Comparison of ENCODE assay signal across 9 cellular contexts in genomic region chr10:11875499-11876281, GRCh38. TPM values are rescaled to one million over a fixed set of nuclear protein-coding genes. Genes with fewer than 3 reads are reported as not detected.
DNase-seq lines count a peak whose midpoint lies in the region; ATAC-seq and TF ChIP-seq lines count a peak whose summit lies in the region.
"Had no signal": no experiment of that assay in that cellular context is flagged by ENCODE, and none has a peak within 500 bp of the region (broad histone marks: within the 10 kb centered on the region; RNA-seq: fewer than 3 reads in every experiment).

No MANE protein-coding gene starts in this region.

- WGBS in trophoblast cell (ENCODE audit: extremely low coverage, insufficient coverage, insufficient read length) = no CpG with 5 or more reads among the region's 17 CpGs

- peak overlapping the region; percentile 25 for H3K4me3 ChIP-seq in trophoblast cell (ENCODE audit: low read depth, low read length)

- TSS peak; percentile 42 for BruUV-seq in Calu3 (replicated peaks; lab: Mats Ljungman, UMichigan)

- H3K79me1 ChIP-seq in trophoblast cell (ENCODE audit: low read length) = peaks cover 42% of the 10 kb centered on the region

- peak overlapping the region; percentile 94 for H4K91ac ChIP-seq in trophoblast cell (ENCODE audit: low read depth, low read length)

- H3K27me3 ChIP-seq in trophoblast cell (ENCODE audit: insufficient read depth, low read length) = no peaks in the 10 kb centered on the region

- H3K4me3 Mint-ChIP-seq in Calu3 (ENCODE audit: low read depth, unreplicated experiment) = peak overlapping the region; percentile 66
- no peak overlapping the region for H3K4me3 Mint-ChIP-seq in activated CD8-positive, alpha-beta T cell treated with anti-CD3 and anti-CD28 coated beads for 36 hours

- H3K9ac ChIP-seq in trophoblast cell (ENCODE audit: low read length) = no peak overlapping the region

- H3K36me3 ChIP-seq in trophoblast cell (ENCODE audit: control insufficient read depth in 1 of 2, insufficient read depth in 2 of 2, low read length in 2 of 2) = no peaks in the 10 kb centered on the region

- peaks cover 27 to 42% of the 10 kb centered on the region in 2 experiments for H3K4me1 ChIP-seq in trophoblast cell (ENCODE audit: control insufficient read depth in 1 of 2, insufficient read depth in 2 of 2, low read length in 2 of 2)

- peak overlapping the region; percentile 83 for H4K8ac ChIP-seq in trophoblast cell (ENCODE audit: low read depth, low read length)

- peak overlapping the region; percentile 58 for H4K12ac ChIP-seq in trophoblast cell (ENCODE audit: low read depth, low read length)

- peak overlapping the region; percentile 90 for H3K27ac Mint-ChIP-seq in Calu3 (ENCODE audit: unreplicated experiment)
- H3K27ac Mint-ChIP-seq in activated CD8-positive, alpha-beta T cell treated with anti-CD3 and anti-CD28 coated beads for 36 hours = no peak overlapping the region
- H3K27ac Mint-ChIP-seq: naive B cell had no signal

- peak overlapping the region; percentile 92 for H2BK5ac ChIP-seq in trophoblast cell (ENCODE audit: low read depth, low read length, poor library complexity)

- H3K23ac ChIP-seq in trophoblast cell (ENCODE audit: low read length) = no peak overlapping the region

- peak overlapping the region; percentile 42 for H3K4ac ChIP-seq in trophoblast cell (ENCODE audit: low read depth, low read length)

- POLR2A ChIA-PET in activated CD8-positive, alpha-beta T cell treated with anti-CD3 and anti-CD28 coated beads for 36 hours (lab: Charles Lee) = interaction anchor here (1.5 kb wide), 1 partner anchor 13 kb away, joined by 3 read pairs; no protein-coding TSS in a partner anchor

- peak overlapping the region; percentile 38 for H2AFZ ChIP-seq in trophoblast cell (ENCODE audit: insufficient read depth, low read length, poor library complexity)

- H3K4me1 Mint-ChIP-seq in Calu3 (ENCODE audit: low read depth, unreplicated experiment) = peaks cover 40% of the 10 kb centered on the region
- peaks cover 24% of the 10 kb centered on the region for H3K4me1 Mint-ChIP-seq in activated CD8-positive, alpha-beta T cell treated with anti-CD3 and anti-CD28 coated beads for 36 hours (ENCODE audit: low read depth)

- DNase-seq in Calu3 (peak; percentile 94), SW 1271 (lab: John Stamatoyannopoulos, UW) (peak; percentile 66 to 71), foreskin melanocyte (peak; percentile 89), trophoblast cell (peak; percentile 95 to 98)
- DNase-seq in activated CD8-positive, alpha-beta T cell treated with anti-CD3 and anti-CD28 coated beads for 36 hours = no peak
- DNase-seq in activated effector memory CD4-positive, alpha-beta T cell treated with Interleukin-2 at 50 U/mL for 16 hours = no peak
- DNase-seq: naive B cell had no signal

- peak overlapping the region; percentile 96 for H3K14ac ChIP-seq in trophoblast cell (ENCODE audit: low read length)

- H3K9me3 ChIP-seq in trophoblast cell (ENCODE audit: insufficient read depth, low read depth, low read length) = no peaks in the 10 kb centered on the region

- H3K27ac ChIP-seq in trophoblast cell (ENCODE audit: low read depth, low read length) = peak overlapping the region; percentile 92

- peaks cover 4% of the 10 kb centered on the region for H3K79me2 ChIP-seq in trophoblast cell (ENCODE audit: control insufficient read depth, insufficient read depth, low read length, poor library complexity)

- CTCF ChIA-PET in Calu3 (lab: Charles Lee) = interaction anchor here (0.6 to 1.0 kb wide), 6 partner anchors 10 to 368 kb away, joined by 3 to 7 read pairs (median 3); no protein-coding TSS in a partner anchor
- CTCF ChIA-PET in activated CD8-positive, alpha-beta T cell treated with anti-CD3 and anti-CD28 coated beads for 36 hours (lab: Charles Lee) = no interaction called here

- peak overlapping the region; percentile 97 for H2AK5ac ChIP-seq in trophoblast cell (ENCODE audit: low read length)

- peak overlapping the region; percentile 81 for H2BK120ac ChIP-seq in trophoblast cell (ENCODE audit: insufficient read depth, low read length, poor library complexity)

- H3K27me3 Mint-ChIP-seq in Calu3 (ENCODE audit: unreplicated experiment) = no peaks in the 10 kb centered on the region
- peaks cover 3% of the 10 kb centered on the region for H3K27me3 Mint-ChIP-seq in activated CD8-positive, alpha-beta T cell treated with anti-CD3 and anti-CD28 coated beads for 36 hours

- intact Hi-C loops in Calu3 (cut with micrococcal nuclease; ENCODE audit: unreplicated experiment) = loop anchor here (2.0 kb wide), 1 partner anchor 45 kb away; no protein-coding TSS in a partner anchor
- intact Hi-C loops in activated CD8-positive, alpha-beta T cell treated with anti-CD3 and anti-CD28 coated beads for 36 hours (cut with micrococcal nuclease) = no loop called here

- TF ChIP-seq CTCF in Calu3 (IDR thresholded peaks at IDR 0.05; ENCODE audit: unreplicated experiment) = no peak
- no peak for TF ChIP-seq CTCF in activated CD8-positive, alpha-beta T cell treated with anti-CD3 and anti-CD28 coated beads for 36 hours (IDR thresholded peaks at IDR 0.05)

- H3K9me3 Mint-ChIP-seq in Calu3 (ENCODE audit: low read depth, unreplicated experiment) = no peaks in the 10 kb centered on the region
- no peaks in the 10 kb centered on the region for H3K9me3 Mint-ChIP-seq in activated CD8-positive, alpha-beta T cell treated with anti-CD3 and anti-CD28 coated beads for 36 hours
- H3K9me3 Mint-ChIP-seq: naive B cell had no signal

- H3K36me3 Mint-ChIP-seq in Calu3 (ENCODE audit: insufficient read depth, unreplicated experiment) = peaks cover 36% of the 10 kb centered on the region
- no peaks in the 10 kb centered on the region for H3K36me3 Mint-ChIP-seq in activated CD8-positive, alpha-beta T cell treated with anti-CD3 and anti-CD28 coated beads for 36 hours (ENCODE audit: low read depth)
- H3K36me3 Mint-ChIP-seq: naive B cell had no signal

- H3K4me2 ChIP-seq in trophoblast cell (ENCODE audit: low read length) = peak overlapping the region; percentile 46

- H2BK12ac ChIP-seq in trophoblast cell (ENCODE audit: low read length) = peak overlapping the region; percentile 90

- ATAC-seq in HG02610 (IDR thresholded peaks at IDR 0.05; ENCODE audit: unreplicated experiment) (no peak), HG02885 (IDR thresholded peaks at IDR 0.05; ENCODE audit: poor library complexity, unreplicated experiment) (no peak)
- ATAC-seq in activated CD8-positive, alpha-beta T cell treated with anti-CD3 and anti-CD28 coated beads for 36 hours = no peak

- H3K18ac ChIP-seq in trophoblast cell (ENCODE audit: low read length) = peak overlapping the region; percentile 93

RNA-seq across cellular contexts. Expression of gene PROSER2, which starts 52.5 kb away (rescaled TPM):
- total RNA-seq in Calu3 (2022) = 18.8 and 19.5 TPM in 2 replicates
- 16.0 and 17.5 TPM in 2 replicates for polyA plus RNA-seq in trophoblast cell (2013)
- total RNA-seq in activated CD8-positive, alpha-beta T cell treated with anti-CD3 and anti-CD28 coated beads for 36 hours = 1 to 10 TPM; 1.1 to 1.7 TPM

Comparison
In these comparisons a context has a peak if more than half of its experiments do, and no peak if none do; other contexts are left out.
1. DNase-seq: peak in Calu3 (single experiment), SW 1271 (2 of 2), foreskin melanocyte (single experiment) and trophoblast cell (2 of 2); none in activated CD8-positive, alpha-beta T cell treated with anti-CD3 and anti-CD28 coated beads for 36 hours (single experiment) and activated effector memory CD4-positive, alpha-beta T cell treated with Interleukin-2 at 50 U/mL for 16 hours (single experiment).